Comparison of ENCODE assay signal across 19 cellular contexts in the genomic region with DNA sequence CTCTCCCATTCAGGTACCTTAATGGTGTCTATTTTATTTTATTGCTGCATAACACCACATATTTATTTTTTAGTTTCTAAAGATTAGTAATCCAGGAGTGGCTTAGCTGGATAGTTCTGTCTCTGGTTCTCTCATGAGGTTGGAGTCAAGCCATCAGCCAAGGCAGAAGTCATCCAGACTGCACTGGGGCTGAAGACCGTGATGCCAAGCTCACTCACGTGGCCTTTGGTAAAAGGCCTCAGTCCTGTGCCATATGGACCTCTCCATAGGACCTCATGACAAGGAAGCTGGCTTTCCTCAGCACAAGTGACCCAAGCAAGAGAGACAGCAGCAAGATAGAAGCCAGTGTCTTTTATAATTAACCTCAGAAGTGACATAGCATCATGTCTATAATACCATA. TPM values are rescaled to one million over a fixed set of nuclear protein-coding genes. Genes with fewer than 3 reads are reported as not detected.
DNase-seq lines count a peak whose midpoint lies in the region; ATAC-seq, FAIRE-seq and TF ChIP-seq lines count a peak whose summit lies in the region.
"Had no signal": no experiment of that assay in that cellular context is flagged by ENCODE, and none has a peak within 500 bp of the region (broad histone marks: within the 10 kb centered on the region; RNA-seq: fewer than 3 reads in every experiment).

No MANE protein-coding gene starts in this region.

- no peak overlapping the region for H3K4me2 ChIP-seq in GM23248 (ENCODE audit: unreplicated experiment)
- H3K4me2 ChIP-seq: BLaER1, GM23338 had no signal

- no peak for FAIRE-seq in RCC 7860 (lab: Jason Lieb, UNC)
- FAIRE-seq: G401.6, GM12892 had no signal

- H3K27me3 Mint-ChIP-seq in stimulated activated naive B cell treated with anti-CD40 and anti-IgM and Interleukin-4, amounts not matched to agents 10 μg/mL and 1 μg/mL and 100 μg/mL, for 72 hours, result peaks cover 0 to 6% of the 10 kb centered on the region in 2 donors
- H3K27me3 Mint-ChIP-seq in endothelial cell (ENCODE audit: unreplicated experiment), result no peaks in the 10 kb centered on the region
- H3K27me3 Mint-ChIP-seq: B cell had no signal

- H3K4me1 Mint-ChIP-seq in stimulated activated naive B cell treated with anti-CD40 and anti-IgM and Interleukin-4, amounts not matched to agents 10 μg/mL and 1 μg/mL and 100 μg/mL, for 72 hours, result peaks cover 0 to 8% of the 10 kb centered on the region in 2 donors
- H3K4me1 Mint-ChIP-seq in endothelial cell (ENCODE audit: unreplicated experiment), result peaks cover 6% of the 10 kb centered on the region
- H3K4me1 Mint-ChIP-seq: B cell; CD4-positive, CD25-positive, alpha-beta regulatory T cell; GM23338 had no signal

- no peaks in the 10 kb centered on the region for H3K9me2 ChIP-seq in GM23248 (ENCODE audit: insufficient read depth)

- H4K20me1 ChIP-seq in GM23248 (ENCODE audit: insufficient read depth), result no peaks in the 10 kb centered on the region
- H4K20me1 ChIP-seq: BLaER1 had no signal

- in situ Hi-C loops in GM23248 (cut with MboI), result no loop called here

- ATAC-seq in stimulated activated naive B cell treated with anti-CD40 and anti-IgM and Interleukin-4, amounts not matched to agents 10 μg/mL and 1 μg/mL and 100 μg/mL, for 72 hours (replicated peaks), result no peak
- ATAC-seq: CD8-positive, alpha-beta T cell; GM23338; HCT116 had no signal

- H3K36me3 ChIP-seq in GM23248 (ENCODE audit: low read depth), result peaks cover 26% of the 10 kb centered on the region
- H3K36me3 ChIP-seq: BLaER1 had no signal

- H3K4me3 Mint-ChIP-seq in stimulated activated naive B cell treated with anti-CD40 and anti-IgM and Interleukin-4, amounts not matched to agents 10 μg/mL and 1 μg/mL and 100 μg/mL, for 72 hours, result no peak overlapping the region
- H3K4me3 Mint-ChIP-seq in endothelial cell (ENCODE audit: unreplicated experiment), result no peak overlapping the region
- H3K4me3 Mint-ChIP-seq: B cell; CD4-positive, CD25-positive, alpha-beta regulatory T cell; CD8-positive, alpha-beta T cell; GM23338; H9 had no signal

- no peaks in the 10 kb centered on the region for H3K9me3 ChIP-seq in GM23248 (ENCODE audit: low read depth)
- H3K9me3 ChIP-seq: BLaER1, Caco-2 had no signal

- H3F3A ChIP-seq in GM23248 (ENCODE audit: insufficient read depth), result peaks cover 86% of the 10 kb centered on the region

- peak overlapping the region; percentile 20 for H3K27ac ChIP-seq in GM23248
- H3K27ac ChIP-seq: BLaER1, C4-2B had no signal

- H3K9ac ChIP-seq in GM23248, result no peak overlapping the region
- H3K9ac ChIP-seq: BLaER1 had no signal

- peaks cover 1 to 5% of the 10 kb centered on the region in 2 donors for H3K36me3 Mint-ChIP-seq in stimulated activated naive B cell treated with anti-CD40 and anti-IgM and Interleukin-4, amounts not matched to agents 10 μg/mL and 1 μg/mL and 100 μg/mL, for 72 hours
- no peaks in the 10 kb centered on the region for H3K36me3 Mint-ChIP-seq in endothelial cell (ENCODE audit: low read depth, unreplicated experiment)

- H3K4me1 ChIP-seq in GM23248 (ENCODE audit: insufficient read depth), result peaks cover 37% of the 10 kb centered on the region
- H3K4me1 ChIP-seq: BLaER1, Caco-2 had no signal

- H3K27me3 ChIP-seq in GM23248 (replicated peaks; ENCODE audit: insufficient read depth), result no peaks in the 10 kb centered on the region
- H3K27me3 ChIP-seq: BLaER1 had no signal

- no peak overlapping the region for H2AFZ ChIP-seq in GM23248
- H2AFZ ChIP-seq: GM23338 had no signal

- H3K79me2 ChIP-seq in GM23248 (ENCODE audit: insufficient read depth), result no peaks in the 10 kb centered on the region

- H3K4me3 ChIP-seq in GM23248, result no peak overlapping the region
- H3K4me3 ChIP-seq: BLaER1, GM23338 had no signal

- no peaks in the 10 kb centered on the region for H3K9me3 Mint-ChIP-seq in stimulated activated naive B cell treated with anti-CD40 and anti-IgM and Interleukin-4, amounts not matched to agents 10 μg/mL and 1 μg/mL and 100 μg/mL, for 72 hours
- H3K9me3 Mint-ChIP-seq in endothelial cell (ENCODE audit: unreplicated experiment), result no peaks in the 10 kb centered on the region
- H3K9me3 Mint-ChIP-seq: CD4-positive, CD25-positive, alpha-beta regulatory T cell; CD8-positive, alpha-beta T cell; GM23338; H9 had no signal

- DNase-seq in GM23248, result peak; percentile 53
- DNase-seq in cerebellar cortex (ENCODE audit: low spot score), result peak; percentile 77
- no peak for DNase-seq in stimulated activated naive B cell treated with anti-CD40 and anti-IgM and Interleukin-4, amounts not matched to agents 10 μg/mL and 1 μg/mL and 100 μg/mL, for 72 hours
- DNase-seq in DMS79 (lab: John Stamatoyannopoulos, UW), result no peak
- no peak for DNase-seq in RCC 7860 (ENCODE audit: low spot score)
- DNase-seq in endothelial cell (ENCODE audit: low spot score), result no peak
- DNase-seq: Caco-2; CD4-positive, CD25-positive, alpha-beta regulatory T cell; CD8-positive, alpha-beta T cell; DMS 273 treated with DMSO at 0.1 percent for 48 hours; DMS79 treated with DMSO at 0.1 percent for 48 hours; H9 had no signal

- H3K27ac Mint-ChIP-seq in stimulated activated naive B cell treated with anti-CD40 and anti-IgM and Interleukin-4, amounts not matched to agents 10 μg/mL and 1 μg/mL and 100 μg/mL, for 72 hours, result peak overlapping the region; percentile 25
- H3K27ac Mint-ChIP-seq in endothelial cell (ENCODE audit: unreplicated experiment), result no peak overlapping the region
- H3K27ac Mint-ChIP-seq: B cell; CD4-positive, CD25-positive, alpha-beta regulatory T cell; CD8-positive, alpha-beta T cell; GM23338; H9 had no signal

- 25 to 31% methylated on average over 2 of the region's 2 CpGs for WGBS in GM23248 (ENCODE audit: low coverage in 1 of 2, low lambda C conversion rate in 2 of 2, missing lambda C conversion rate in 2 of 2), 2 experiments

- no peak for TF ChIP-seq CTCF in endothelial cell (IDR thresholded peaks at IDR 0.05; ENCODE audit: unreplicated experiment)

RNA-seq across cellular contexts. Expression of a gene that starts 23.0 kb away (rescaled TPM):
- total RNA-seq in GM23248 (2014; rRNA removed; shearing (Covaris generic)), result 194 and 196 TPM in 2 replicates
- polyA plus RNA-seq in GM23248 (2016; fragmentation: Nextera tagmentation; extraction: Ambion mirVana), result 94.7 and 96.1 TPM in 2 replicates
- total RNA-seq in endothelial cell (ENCODE audit: unreplicated experiment), result 0.33 TPM
- polyA plus RNA-seq: CD4-positive, CD25-positive, alpha-beta regulatory T cell had no signal

RNA-seq across cellular contexts. Expression of a gene that starts 47.8 kb away (rescaled TPM):
- total RNA-seq in GM23248 (2014; rRNA removed; shearing (Covaris generic)), result 406 and 457 TPM in 2 replicates
- polyA plus RNA-seq in GM23248 (2016; fragmentation: Nextera tagmentation; extraction: Ambion mirVana), result 524 and 534 TPM in 2 replicates
- total RNA-seq in endothelial cell (ENCODE audit: unreplicated experiment), result 20.9 TPM

Comparison
In these comparisons a context has a peak if more than half of its experiments do, and no peak if none do; other contexts are left out.
1. DNase-seq: peak in GM23248 (single experiment) and cerebellar cortex (single experiment); none in stimulated activated naive B cell treated with anti-CD40 and anti-IgM and Interleukin-4, amounts not matched to agents 10 μg/mL and 1 μg/mL and 100 μg/mL, for 72 hours (single experiment), DMS79 (single experiment), RCC 7860 (single experiment) and endothelial cell (single experiment).
2. RNA of a gene that starts 23.0 kb away (total RNA-seq): 194 to 196 TPM in GM23248; 0.33 TPM in endothelial cell (single experiment); every median in the first group is over 100 times any median in the second.
3. RNA of a gene that starts 47.8 kb away (total RNA-seq): 406 to 457 TPM in GM23248; 20.9 TPM in endothelial cell (single experiment); every median in the first group is over 10 times any median in the second.